In the genomic region with DNA sequence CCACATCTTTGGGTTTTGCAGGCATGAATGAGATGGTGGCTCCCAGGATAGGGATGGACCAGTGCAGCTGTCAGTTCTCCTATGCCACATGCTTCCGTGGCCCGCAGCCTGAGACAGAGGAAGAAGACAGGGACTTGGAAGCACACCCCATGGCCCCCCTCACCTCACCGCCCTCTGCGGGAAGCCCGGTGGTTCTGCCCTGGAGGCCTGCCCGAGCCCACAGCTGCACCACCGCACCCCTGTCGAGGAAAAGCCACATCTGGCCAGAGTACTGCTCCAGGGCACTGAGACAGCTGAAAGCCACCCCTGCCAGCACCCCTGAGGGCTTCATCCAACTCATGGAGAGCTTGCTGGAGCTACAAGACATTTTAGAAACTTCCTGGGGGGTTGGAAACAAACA, we compare ENCODE assay signal across 22 cellular contexts.
"Had no signal": no experiment of that assay in that cellular context is flagged by ENCODE, and none has a peak within 500 bp of the region (broad histone marks: within the 10 kb centered on the region; RNA-seq: fewer than 3 reads in every experiment).

No MANE protein-coding gene starts in this region.

- H3K4me1 ChIP-seq: ascending aorta, lower lobe of right lung, upper lobe of left lung had no signal

- ATAC-seq: activated CD4-positive, CD25-positive, alpha-beta regulatory T cell treated with anti-CD3 and anti-CD28 coated beads, Interleukin-2, amount 50 U/mL, for 24 hours; activated T-cell treated with anti-CD3 and anti-CD28 coated beads, Interleukin-2, amount 50 U/mL, for 72 hours; stimulated activated memory B cell treated with anti-CD40 and anti-IgM and Interleukin-4, amounts not matched to agents 10 μg/mL and 1 μg/mL and 100 μg/mL, for 72 hours; T-cell had no signal

- H3K9me3 ChIP-seq: ascending aorta, lower lobe of right lung, thoracic aorta, upper lobe of left lung had no signal

- H3K36me3 Mint-ChIP-seq: stimulated activated memory B cell treated with anti-CD40 and anti-IgM and Interleukin-4, amounts not matched to agents 10 μg/mL and 1 μg/mL and 100 μg/mL, for 72 hours; T-cell had no signal

- DNase-seq: activated CD4-positive, alpha-beta T cell treated with anti-CD3 and anti-CD28 coated beads, Interleukin-2, amount 10 ng/mL, durations not matched to agents 7 days and 5 days; activated CD8-positive, alpha-beta memory T cell treated with anti-CD3 and anti-CD28 coated beads, Interleukin-2, amount 50 U/mL, for 4 hours; activated effector memory CD4-positive, alpha-beta T cell treated with anti-CD3 and anti-CD28 coated beads, Interleukin-2, amount 50 U/mL, for 16 hours; activated naive CD4-positive, alpha-beta T cell treated with anti-CD3 and anti-CD28 coated beads, Interleukin-2, amount 50 U/mL, for 16 hours; activated T-cell treated with anti-CD3 and anti-CD28 coated beads, Interleukin-2, amount 50 U/mL, for 72 hours; foreskin melanocyte; glutamatergic neuron; hypothalamus; lower lobe of right lung; nucleus accumbens; stimulated activated CD4-positive, alpha-beta T cell treated with anti-CD3 and anti-CD28 coated beads, Interleukin-4, amount 100 ng/mL, for 4 hours; T-cell; T-helper 9 cell had no signal

- H3K9me3 Mint-ChIP-seq: activated CD4-positive, alpha-beta T cell treated with anti-CD3 and anti-CD28 coated beads, Interleukin-2, amount 10 ng/mL, durations not matched to agents 7 days and 5 days; activated T-cell treated with anti-CD3 and anti-CD28 coated beads, Interleukin-2, amount 50 U/mL, for 72 hours; central memory CD8-positive, alpha-beta T cell; nephron; stimulated activated memory B cell treated with anti-CD40 and anti-IgM and Interleukin-4, amounts not matched to agents 10 μg/mL and 1 μg/mL and 100 μg/mL, for 72 hours; T-cell had no signal

- H3K4me1 Mint-ChIP-seq: activated CD4-positive, alpha-beta T cell treated with anti-CD3 and anti-CD28 coated beads, Interleukin-2, amount 10 ng/mL, durations not matched to agents 7 days and 5 days; central memory CD8-positive, alpha-beta T cell; nephron; stimulated activated memory B cell treated with anti-CD40 and anti-IgM and Interleukin-4, amounts not matched to agents 10 μg/mL and 1 μg/mL and 100 μg/mL, for 72 hours; T-cell had no signal

- H3K4me3 ChIP-seq: ascending aorta, coronary artery, lower lobe of right lung, thoracic aorta, upper lobe of left lung had no signal

- H3K27me3 ChIP-seq: ascending aorta, upper lobe of left lung had no signal

- H3K36me3 ChIP-seq: ascending aorta, lower lobe of right lung, thoracic aorta, upper lobe of left lung had no signal

- H3K4me3 Mint-ChIP-seq: activated CD4-positive, alpha-beta T cell treated with anti-CD3 and anti-CD28 coated beads, Interleukin-2, amount 10 ng/mL, durations not matched to agents 7 days and 5 days; activated T-cell treated with anti-CD3 and anti-CD28 coated beads, Interleukin-2, amount 50 U/mL, for 72 hours; central memory CD8-positive, alpha-beta T cell; nephron; stimulated activated memory B cell treated with anti-CD40 and anti-IgM and Interleukin-4, amounts not matched to agents 10 μg/mL and 1 μg/mL and 100 μg/mL, for 72 hours; T-cell had no signal

- H3K27ac ChIP-seq: ascending aorta, coronary artery, lower lobe of right lung, thoracic aorta, upper lobe of left lung had no signal

- H3K27me3 Mint-ChIP-seq: activated CD4-positive, alpha-beta T cell treated with anti-CD3 and anti-CD28 coated beads, Interleukin-2, amount 10 ng/mL, durations not matched to agents 7 days and 5 days; central memory CD8-positive, alpha-beta T cell; stimulated activated memory B cell treated with anti-CD40 and anti-IgM and Interleukin-4, amounts not matched to agents 10 μg/mL and 1 μg/mL and 100 μg/mL, for 72 hours; T-cell had no signal

- FAIRE-seq: keratinocyte had no signal
